ENCODE assay signal across 11 cellular contexts in genomic region chr5:38607396-38607795, GRCh38. TPM values are rescaled to one million over a fixed set of nuclear protein-coding genes. Genes with fewer than 3 reads are reported as not detected.
DNase-seq lines count a peak whose midpoint lies in the region; ATAC-seq and TF ChIP-seq lines count a peak whose summit lies in the region.
"Had no signal": no experiment of that assay in that cellular context is flagged by ENCODE, and none has a peak within 500 bp of the region (broad histone marks: within the 10 kb centered on the region; RNA-seq: fewer than 3 reads in every experiment).

No MANE protein-coding gene starts in this region.

- DNase-seq in AG09309 (ENCODE audit: low read depth) (peak; percentile 82), LHCN-M2 (ENCODE audit: low read depth) (peak; percentile 97), astrocyte of the hippocampus (ENCODE audit: low read depth, low spot score) (peak; percentile 83), lung (ENCODE audit: low spot score) (no peak), NCI-H1048 (lab: John Stamatoyannopoulos, UW) (no peak), NCI-H1092 (lab: John Stamatoyannopoulos, UW) (no peak)
- DNase-seq: activated gamma-delta T cell; CD4-positive, alpha-beta T cell; Karpas-422 had no signal

- no peaks in the 10 kb centered on the region for H3K9me3 ChIP-seq in lung (ENCODE audit: control insufficient read depth in 2 of 2, insufficient read depth in 1 of 2, low read length in 1 of 2)

- H3K36me3 ChIP-seq in lung (ENCODE audit: control insufficient read depth in 2 of 2, insufficient read depth in 2 of 2, low read length in 2 of 2), result no peaks in the 10 kb centered on the region

- H3K4me1 ChIP-seq in lung (ENCODE audit: control insufficient read depth in 2 of 2, insufficient read depth in 2 of 2, low read length in 2 of 2), result peaks cover 1 to 5% of the 10 kb centered on the region in 2 donors

- TF ChIP-seq CTCF in AG09309 (IDR thresholded peaks at IDR 0.05; ENCODE audit: control insufficient read depth, insufficient read depth, low read depth, low read length, missing control alignments) (no peak), lung (IDR thresholded peaks at IDR 0.05; ENCODE audit: control extremely low read depth, extremely low read depth) (no peak)

- no peak overlapping the region for H3K27ac ChIP-seq in lung (ENCODE audit: low read depth in 1 of 2, low read length in 1 of 2)

- ATAC-seq in lung (ENCODE audit: insufficient read depth, low FRiP score), result peak; percentile 36
- ATAC-seq in GM19452 (IDR thresholded peaks at IDR 0.05; ENCODE audit: unreplicated experiment), result no peak
- no peak for ATAC-seq in HG02852 (IDR thresholded peaks at IDR 0.05; ENCODE audit: unreplicated experiment)

- H3K27me3 ChIP-seq in lung (ENCODE audit: control insufficient read depth, insufficient read depth), result no peaks in the 10 kb centered on the region

- 18 to 26% methylated on average over 3 of the region's 3 CpGs for WGBS in lung, 2 donors

- H3K4me3 ChIP-seq in AG09309 (ENCODE audit: control insufficient read depth, low read depth, low read length) (no peak overlapping the region), lung (no peak overlapping the region)

RNA-seq across cellular contexts. Expression of gene LIFR, which starts 51.0 kb away (rescaled TPM):
- total RNA-seq in LHCN-M2 (2014; rRNA removed) (16.6 and 20.4 TPM in 2 replicates), lung (100 to 1,000 TPM in 1 of 2 donors, 10 to 100 TPM in 1; 61.3 to 345 TPM)
- 1.2 TPM for polyA plus RNA-seq in LHCN-M2 (2012)
- polyA plus RNA-seq in lung, result 10 to 100 TPM; 14.2 TPM

Comparison
In these comparisons a context has a peak if more than half of its experiments do, and no peak if none do; other contexts are left out.
1. DNase-seq: peak in AG09309 (single experiment), LHCN-M2 (single experiment) and astrocyte of the hippocampus (single experiment); none in lung (single experiment), NCI-H1048 (single experiment) and NCI-H1092 (single experiment).